In the genomic region with DNA sequence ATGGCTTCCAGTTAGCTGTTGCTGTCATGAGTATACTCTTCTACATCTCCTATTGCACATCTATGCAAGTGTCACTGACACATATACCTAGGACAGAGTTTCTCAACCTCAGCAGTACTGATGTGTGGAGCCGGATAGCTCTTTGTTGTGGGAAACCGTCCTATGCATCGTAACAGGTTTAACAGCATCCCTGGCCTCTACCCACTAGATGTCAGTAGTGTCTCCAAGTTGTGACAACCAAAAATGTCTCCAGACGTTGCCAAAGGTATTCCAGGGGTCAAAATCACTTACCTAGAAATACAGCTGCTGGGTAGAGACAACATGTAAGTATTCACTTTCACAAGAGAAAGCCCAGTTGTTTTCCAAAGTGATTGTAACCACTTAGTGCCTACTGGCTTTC, we compare ENCODE assay signal across 7 cellular contexts.
DNase-seq lines count a peak whose midpoint lies in the region; ATAC-seq and TF ChIP-seq lines count a peak whose summit lies in the region.

No MANE protein-coding gene starts in this region.

- H3K4me3 ChIP-seq in GM23338 (no peak overlapping the region), choroid plexus epithelial cell (ENCODE audit: low read depth, low read length) (no peak overlapping the region), osteoblast (ENCODE audit: insufficient read depth, low read length) (no peak overlapping the region)

- no peaks in the 10 kb centered on the region for H3K36me3 Mint-ChIP-seq in GM23338 (ENCODE audit: low read depth)

- H3K27ac Mint-ChIP-seq in GM23338, result no peak overlapping the region

- no peaks in the 10 kb centered on the region for H3K4me1 ChIP-seq in GM23338 (ENCODE audit: insufficient read depth)
- H3K4me1 ChIP-seq in osteoblast (ENCODE audit: insufficient read depth, low read length), result no peaks in the 10 kb centered on the region

- H4K20me1 ChIP-seq in GM23338 (replicated peaks; ENCODE audit: insufficient read depth) (no peaks in the 10 kb centered on the region), osteoblast (ENCODE audit: insufficient read depth, low read length) (no peaks in the 10 kb centered on the region)

- H3K9me2 ChIP-seq in GM23338 (ENCODE audit: insufficient read depth), result no peaks in the 10 kb centered on the region

- peak; percentile 93 for ATAC-seq in GM23338

- H3K36me3 ChIP-seq in GM23338 (ENCODE audit: insufficient read depth), result no peaks in the 10 kb centered on the region
- H3K36me3 ChIP-seq in osteoblast (ENCODE audit: insufficient read depth, low read length), result no peaks in the 10 kb centered on the region

- H3K27ac ChIP-seq in GM23338 (ENCODE audit: low read depth), result no peak overlapping the region
- no peak overlapping the region for H3K27ac ChIP-seq in osteoblast (ENCODE audit: low read depth, low read length)

- H3K27me3 Mint-ChIP-seq in GM23338 (ENCODE audit: insufficient read depth, low read depth, poor library complexity), result no peaks in the 10 kb centered on the region

- TF ChIP-seq CTCF in GM23338 (conservative IDR thresholded peaks at IDR 0.05; ENCODE audit: low read depth in 2 of 2) (peak; percentile 74 to 92), choroid plexus epithelial cell (conservative IDR thresholded peaks at IDR 0.05; ENCODE audit: low read depth, low read length) (peak; percentile 79), osteoblast (IDR thresholded peaks at IDR 0.05; ENCODE audit: extremely low read depth, low read depth, low read length) (peak; percentile 49)

- H2AFZ ChIP-seq in GM23338 (no peak overlapping the region), osteoblast (ENCODE audit: low read length) (no peak overlapping the region)

- no peaks in the 10 kb centered on the region for H3K9me3 ChIP-seq in osteoblast (ENCODE audit: low read depth, low read length)

- no peaks in the 10 kb centered on the region for H3K79me2 ChIP-seq in GM23338 (replicated peaks; ENCODE audit: insufficient read depth)
- no peaks in the 10 kb centered on the region for H3K79me2 ChIP-seq in osteoblast (ENCODE audit: insufficient read depth, low read length)

- H3K4me2 ChIP-seq in GM23338, result no peak overlapping the region
- no peak overlapping the region for H3K4me2 ChIP-seq in osteoblast (ENCODE audit: insufficient read depth, low read length)

- H3K27me3 ChIP-seq in GM23338 (ENCODE audit: insufficient read depth) (no peaks in the 10 kb centered on the region), osteoblast (ENCODE audit: insufficient read depth, low read length) (no peaks in the 10 kb centered on the region)

- H3K4me1 Mint-ChIP-seq in GM23338, result no peaks in the 10 kb centered on the region

- no peaks in the 10 kb centered on the region for H3F3A ChIP-seq in GM23338 (replicated peaks; ENCODE audit: low read depth)

- DNase-seq in GM23338 (ENCODE audit: low spot score), result peak; percentile 88
- DNase-seq in NCI-H345 treated with DMSO at 0.1 percent for 48 hours (lab: John Stamatoyannopoulos, UW; ENCODE audit: unreplicated experiment), result peak; percentile 31
- DNase-seq in choroid plexus epithelial cell (ENCODE audit: low read depth), result peak; percentile 68
- DNase-seq in osteoblast (ENCODE audit: insufficient read length, low spot score, missing footprints), result no peak
- DNase-seq in activated CD4-positive, alpha-beta T cell treated with anti-CD3 and anti-CD28 coated beads for 1 hour, result no peak
- no peak for DNase-seq in activated effector memory CD4-positive, alpha-beta T cell treated with Interleukin-2 at 50 U/mL for 16 hours
- DNase-seq in stimulated activated CD4-positive, alpha-beta T cell treated with anti-CD3 and anti-CD28 coated beads, Interleukin-15, amount 100 ng/mL, for 24 hours, result no peak

- H3K9me3 Mint-ChIP-seq in GM23338, result no peaks in the 10 kb centered on the region; the same call in 2 of the 3 replicates

- H3K4me3 Mint-ChIP-seq in GM23338, result no peak overlapping the region

TF ChIP-seq in GM23338, 12 proteins besides CTCF, POLR2A, EP300 and RAD21:
- TF ChIP-seq STAT1 (IDR thresholded peaks at IDR 0.05; ENCODE audit: unreplicated experiment), result no peak
- no peak for TF ChIP-seq JUNB (IDR thresholded peaks at IDR 0.05; ENCODE audit: unreplicated experiment)
- no peak for TF ChIP-seq ZNF114 (CRISPR knock-in tag; IDR thresholded peaks at IDR 0.05)
- no peak for TF ChIP-seq REST (IDR thresholded peaks at IDR 0.05; ENCODE audit: unreplicated experiment)
- no peak for TF ChIP-seq EZH2 (IDR thresholded peaks at IDR 0.05; ENCODE audit: low read depth, unreplicated experiment)
TF ChIP-seq in GM23338: peak in this region for 0.

Comparison
In these comparisons a context has a peak if more than half of its experiments do, and no peak if none do; other contexts are left out.
1. DNase-seq: peak in GM23338 (single experiment), NCI-H345 treated with DMSO at 0.1 percent for 48 hours (single experiment) and choroid plexus epithelial cell (single experiment); none in osteoblast (single experiment), activated CD4-positive, alpha-beta T cell treated with anti-CD3 and anti-CD28 coated beads for 1 hour (single experiment), activated effector memory CD4-positive, alpha-beta T cell treated with Interleukin-2 at 50 U/mL for 16 hours (single experiment) and stimulated activated CD4-positive, alpha-beta T cell treated with anti-CD3 and anti-CD28 coated beads, Interleukin-15, amount 100 ng/mL, for 24 hours (single experiment).
2. Peak in every context shown above with its lines, with median percentiles within 50 percentile points of each other: CTCF ChIP-seq.